ENCODE assay signal across 3 cellular contexts in genomic region chr10:119859422-119860258, GRCh38.
A peak's percentile ranks its signal among the peaks of the same experiment; 100 is the strongest.
TF ChIP-seq lines count a peak whose summit lies in the region.

No MANE protein-coding gene starts in this region.

TF ChIP-seq in K562, 482 proteins besides CTCF, POLR2A, EP300 and RAD21:
- TF ChIP-seq PKNOX1 (IDR thresholded peaks at IDR 0.05) (0 out of 2 replicates have a peak, but pooled peaks have one; percentile 18), C11orf30 (IDR thresholded peaks at IDR 0.05; ENCODE audit: low read depth) (peak; percentile 75; the same call in 1 of the 2 replicates), FOXK1 (CRISPR knock-in tag; IDR thresholded peaks at IDR 0.05; ENCODE audit: borderline replicate concordance) (no peak), ZNF316 (IDR thresholded peaks at IDR 0.05) (peak; percentile 86), CCNT2 (IDR thresholded peaks at IDR 0.05; ENCODE audit: borderline replicate concordance, extremely low read depth, insufficient read length, low read depth, low read length) (no peak), MAFK (IDR thresholded peaks at IDR 0.05; ENCODE audit: low read length) (peak; percentile 34; the same call in 1 of the 2 replicates), MAFF (IDR thresholded peaks at IDR 0.05; ENCODE audit: low read length) (peak; percentile 46), MAFG (tag; conservative IDR thresholded peaks at IDR 0.05) (peak; percentile 58; the same call in 1 of the 2 replicates), DEAF1 (CRISPR knock-in tag; IDR thresholded peaks at IDR 0.05) (peak; percentile 56)

TF ChIP-seq in HepG2, 621 proteins besides CTCF, POLR2A, EP300 and RAD21:
- no peak for TF ChIP-seq ZNF724P (CRISPR knock-in tag; IDR thresholded peaks at IDR 0.05; ENCODE audit: borderline replicate concordance)
- peak; percentile 39 for TF ChIP-seq SMC3 (IDR thresholded peaks at IDR 0.05; ENCODE audit: low read length)
- peak; percentile 72 to 81 for TF ChIP-seq MAFK (conservative IDR thresholded peaks at IDR 0.05 in 1 of 2, IDR thresholded peaks at IDR 0.05 in 1 of 2; ENCODE audit: low read length in 2 of 2)
- TF ChIP-seq ZFYVE20 (CRISPR knock-in tag; IDR thresholded peaks at IDR 0.05; ENCODE audit: borderline replicate concordance, low read depth) = no peak
- no peak for TF ChIP-seq ARNT (IDR thresholded peaks at IDR 0.05)
- no peak for TF ChIP-seq POLR2G (IDR thresholded peaks at IDR 0.05; ENCODE audit: low read depth, low read length)
- TF ChIP-seq POLR2AphosphoS2 (IDR thresholded peaks at IDR 0.05; ENCODE audit: low read depth, low read length) = no peak
- TF ChIP-seq FOXO1 (CRISPR knock-in tag; IDR thresholded peaks at IDR 0.05) = no peak
- peak; percentile 75; the same call in 1 of the 2 replicates for TF ChIP-seq MAFF (IDR thresholded peaks at IDR 0.05; ENCODE audit: low read depth, low read length)
- TF ChIP-seq SOX5 (CRISPR knock-in tag; IDR thresholded peaks at IDR 0.05; ENCODE audit: borderline replicate concordance) = no peak
- no peak for TF ChIP-seq POLR2AphosphoS5 (IDR thresholded peaks at IDR 0.05; ENCODE audit: low read depth, low read length)
- peak; percentile 77 for TF ChIP-seq STAG1 (CRISPR knock-in tag; IDR thresholded peaks at IDR 0.05)

TF ChIP-seq in GM12891, 5 proteins besides CTCF, POLR2A, EP300 and RAD21:
- TF ChIP-seq POU2F2 (IDR thresholded peaks at IDR 0.05; ENCODE audit: low read depth, low read length) (no peak), POLR2AphosphoS5 (IDR thresholded peaks at IDR 0.05; ENCODE audit: low read depth, low read length) (no peak), PAX5 (IDR thresholded peaks at IDR 0.05; ENCODE audit: insufficient read depth, low read length, severe bottlenecking) (no peak), TAF1 (IDR thresholded peaks at IDR 0.05; ENCODE audit: low read depth, low read length) (no peak), SPI1 (IDR thresholded peaks at IDR 0.05; ENCODE audit: low read depth, low read length) (no peak)
